In the genomic region with DNA sequence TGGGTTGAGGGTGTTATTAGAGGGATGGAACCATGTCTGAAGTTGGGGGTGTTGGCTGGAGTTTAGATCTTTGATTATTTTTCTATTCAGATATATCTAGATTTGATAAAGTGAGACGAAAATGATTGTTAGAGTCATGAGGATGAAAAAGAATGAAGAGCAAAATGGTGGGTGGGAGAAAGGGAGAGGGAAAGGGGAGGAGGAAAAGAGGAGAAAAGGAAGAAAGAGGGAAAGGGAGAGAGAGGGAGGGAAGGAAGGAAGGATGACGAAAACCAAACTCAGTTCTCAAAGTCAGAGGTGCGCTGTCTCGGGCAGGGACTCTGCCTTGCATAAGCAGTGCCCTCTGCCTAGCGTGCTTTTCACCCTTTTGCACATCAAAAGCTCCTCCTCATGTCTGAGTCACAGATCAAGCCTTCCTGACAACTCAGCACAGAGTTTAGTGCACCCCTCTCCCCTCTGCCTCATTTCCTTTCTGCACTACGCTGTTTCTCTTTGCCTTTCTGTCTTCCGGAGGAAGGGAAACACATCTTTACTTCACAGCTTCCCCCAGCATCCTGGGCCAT, we compare ENCODE assay signal across 1 cellular context.
TF ChIP-seq lines count a peak whose summit lies in the region.

No MANE protein-coding gene starts in this region.

TF ChIP-seq in HepG2, 621 proteins besides CTCF, POLR2A, EP300 and RAD21 (continued from another document):
- TF ChIP-seq, protein P1, sequence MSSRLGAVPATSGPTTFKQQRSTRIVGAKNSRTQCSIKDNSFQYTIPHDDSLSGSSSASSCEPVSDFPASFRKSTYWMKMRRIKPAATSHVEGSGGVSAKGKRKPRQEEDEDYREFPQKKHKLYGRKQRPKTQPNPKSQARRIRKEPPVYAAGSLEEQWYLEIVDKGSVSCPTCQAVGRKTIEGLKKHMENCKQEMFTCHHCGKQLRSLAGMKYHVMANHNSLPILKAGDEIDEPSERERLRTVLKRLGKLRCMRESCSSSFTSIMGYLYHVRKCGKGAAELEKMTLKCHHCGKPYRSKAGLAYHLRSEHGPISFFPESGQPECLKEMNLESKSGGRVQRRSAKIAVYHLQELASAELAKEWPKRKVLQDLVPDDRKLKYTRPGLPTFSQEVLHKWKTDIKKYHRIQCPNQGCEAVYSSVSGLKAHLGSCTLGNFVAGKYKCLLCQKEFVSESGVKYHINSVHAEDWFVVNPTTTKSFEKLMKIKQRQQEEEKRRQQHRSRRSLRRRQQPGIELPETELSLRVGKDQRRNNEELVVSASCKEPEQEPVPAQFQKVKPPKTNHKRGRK (CRISPR knock-in tag; IDR thresholded peaks at IDR 0.05): peak; percentile 89; the same call in 1 of the 2 replicates
- TF ChIP-seq, protein P2, sequence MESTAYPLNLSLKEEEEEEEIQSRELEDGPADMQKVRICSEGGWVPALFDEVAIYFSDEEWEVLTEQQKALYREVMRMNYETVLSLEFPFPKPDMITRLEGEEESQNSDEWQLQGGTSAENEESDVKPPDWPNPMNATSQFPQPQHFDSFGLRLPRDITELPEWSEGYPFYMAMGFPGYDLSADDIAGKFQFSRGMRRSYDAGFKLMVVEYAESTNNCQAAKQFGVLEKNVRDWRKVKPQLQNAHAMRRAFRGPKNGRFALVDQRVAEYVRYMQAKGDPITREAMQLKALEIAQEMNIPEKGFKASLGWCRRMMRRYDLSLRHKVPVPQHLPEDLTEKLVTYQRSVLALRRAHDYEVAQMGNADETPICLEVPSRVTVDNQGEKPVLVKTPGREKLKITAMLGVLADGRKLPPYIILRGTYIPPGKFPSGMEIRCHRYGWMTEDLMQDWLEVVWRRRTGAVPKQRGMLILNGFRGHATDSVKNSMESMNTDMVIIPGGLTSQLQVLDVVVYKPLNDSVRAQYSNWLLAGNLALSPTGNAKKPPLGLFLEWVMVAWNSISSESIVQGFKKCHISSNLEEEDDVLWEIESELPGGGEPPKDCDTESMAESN (CRISPR knock-in tag; conservative IDR thresholded peaks at IDR 0.05): no peak
- TF ChIP-seq, protein P3, sequence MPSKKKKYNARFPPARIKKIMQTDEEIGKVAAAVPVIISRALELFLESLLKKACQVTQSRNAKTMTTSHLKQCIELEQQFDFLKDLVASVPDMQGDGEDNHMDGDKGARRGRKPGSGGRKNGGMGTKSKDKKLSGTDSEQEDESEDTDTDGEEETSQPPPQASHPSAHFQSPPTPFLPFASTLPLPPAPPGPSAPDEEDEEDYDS (CRISPR knock-in tag; IDR thresholded peaks at IDR 0.05): no peak
- TF ChIP-seq ZNF720 (CRISPR knock-in tag; IDR thresholded peaks at IDR 0.05): no peak
- TF ChIP-seq SIX4 (CRISPR knock-in tag; IDR thresholded peaks at IDR 0.05): no peak
- TF ChIP-seq SALL1 (CRISPR knock-in tag; IDR thresholded peaks at IDR 0.05): no peak
- no peak for TF ChIP-seq ZNF343 (CRISPR knock-in tag; IDR thresholded peaks at IDR 0.05)
- no peak for TF ChIP-seq NR1H2 (CRISPR knock-in tag; IDR thresholded peaks at IDR 0.05; ENCODE audit: borderline replicate concordance, low read depth)
- TF ChIP-seq GLI4 (CRISPR knock-in tag; IDR thresholded peaks at IDR 0.05; ENCODE audit: borderline replicate concordance): no peak
- no peak for TF ChIP-seq ZNF776 (CRISPR knock-in tag; IDR thresholded peaks at IDR 0.05)
TF ChIP-seq in HepG2: peak in this region for 10.
